Comparison of ENCODE assay signal across 8 cellular contexts in the genomic region with DNA sequence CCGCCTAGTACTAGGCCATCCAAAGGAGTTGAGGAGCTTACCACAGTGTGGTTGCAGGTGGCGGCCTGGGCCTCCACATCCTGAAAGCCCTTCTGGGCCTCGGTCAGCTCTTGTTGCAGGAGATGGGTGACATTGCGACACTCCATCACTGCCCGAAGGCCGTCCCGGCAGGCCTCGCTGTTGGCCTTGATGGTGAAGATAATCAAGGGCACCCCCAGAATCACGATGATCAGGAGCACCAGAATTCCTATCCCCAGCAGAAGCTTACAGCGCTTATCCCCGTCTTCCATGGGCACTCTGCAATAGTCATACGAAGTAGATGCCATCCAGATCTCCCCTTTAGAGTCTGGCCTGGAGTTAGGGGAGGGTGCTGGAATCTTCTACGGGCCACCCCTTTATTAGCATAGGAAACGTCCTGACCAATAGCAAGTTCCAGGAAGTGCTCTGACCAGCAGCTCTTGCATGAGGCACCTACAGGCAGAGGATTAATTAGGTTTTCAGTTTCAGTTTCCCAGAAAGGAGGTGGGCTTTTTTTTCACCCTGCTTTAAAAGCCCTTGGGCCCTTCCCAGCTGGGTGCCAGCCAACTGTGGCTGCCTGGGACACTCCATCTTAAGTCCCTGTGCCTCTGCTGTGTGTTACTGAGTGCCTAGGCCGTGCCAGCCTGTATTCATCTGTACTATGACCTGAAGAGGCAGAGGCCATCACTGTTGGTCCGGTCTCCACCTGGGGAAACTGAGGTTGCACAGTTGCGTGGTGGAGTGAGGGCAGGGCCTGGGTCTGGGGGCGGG. TPM values are rescaled to one million over a fixed set of nuclear protein-coding genes. Genes with fewer than 3 reads are reported as not detected.
DNase-seq lines count a peak whose midpoint lies in the region; ATAC-seq, FAIRE-seq and TF ChIP-seq lines count a peak whose summit lies in the region.

BST2 (minus strand) TSS at position 381 of the 789 bp plus-strand sequence; CDS start at position 326, 55 bp downstream.

- H3K4me3 ChIP-seq in endothelial cell of umbilical vein (replicated peaks in 1 of 3; ENCODE audit: insufficient read depth in 1 of 3, low read depth in 1 of 3, low read length in 3 of 3) (peak within 1 kb of the TSS in 2 of 3 experiments; percentile 20 to 44), mucosa of descending colon (no peak within 1 kb of the TSS), transverse colon (peak within 1 kb of the TSS; percentile 13 to 51 (median 22)), foreskin fibroblast (ENCODE audit: low read depth in 1 of 2, low read length in 2 of 2) (no peak within 1 kb of the TSS)

- DNase-seq in GM10266 (ENCODE audit: extremely low spot score) (peak; percentile 92), Kasumi-1 (lab: John Stamatoyannopoulos, UW) (peak; percentile 94), endothelial cell of umbilical vein (ENCODE audit: low read depth, low spot score) (peak; percentile 84), mucosa of descending colon (peak; percentile 53 to 71 (median 57)), transverse colon (peak; percentile 51), foreskin fibroblast (no peak)
- DNase-seq in activated CD4-positive, alpha-beta T cell treated with anti-CD3 and anti-CD28 coated beads, Interleukin-2, amount 10 ng/mL, durations not matched to agents 7 days and 5 days: peak; percentile 72

- H3K36me3 ChIP-seq in endothelial cell of umbilical vein (ENCODE audit: control insufficient read depth in 2 of 2, extremely low read depth in 1 of 2, insufficient read depth in 2 of 2, low read length in 2 of 2) (no peaks in the 10 kb centered on the region), mucosa of descending colon (ENCODE audit: low read depth) (no peaks in the 10 kb centered on the region), transverse colon (no peaks in the 10 kb centered on the region)

- TF ChIP-seq CTCF in GM10266 (IDR thresholded peaks at IDR 0.05; ENCODE audit: control insufficient read depth, insufficient read depth, low read depth, missing control alignments) (no peak), endothelial cell of umbilical vein (IDR thresholded peaks at IDR 0.05; ENCODE audit: extremely low read depth in 1 of 2, insufficient read depth in 1 of 2, low read depth in 1 of 2, low read length in 2 of 2) (no peak), mucosa of descending colon (IDR thresholded peaks at IDR 0.05) (no peak), transverse colon (IDR thresholded peaks at IDR 0.05) (no peak), foreskin fibroblast (IDR thresholded peaks at IDR 0.05; ENCODE audit: low read depth, low read length) (no peak)

- peak within 1 kb of the TSS; percentile 55 for H2AFZ ChIP-seq in endothelial cell of umbilical vein (ENCODE audit: low read depth, low read length)

- H3K9me1 ChIP-seq in endothelial cell of umbilical vein (replicated peaks; ENCODE audit: control insufficient read depth, extremely low read depth, insufficient read depth, low read length): no peaks in the 10 kb centered on the region

- POLR2A ChIA-PET in activated CD4-positive, alpha-beta T cell treated with anti-CD3 and anti-CD28 coated beads, Interleukin-2, amount 10 ng/mL, durations not matched to agents 7 days and 5 days (lab: Charles Lee): interaction anchor here (0.5 to 2.7 kb wide), 3 partner anchors 14 to 1942 kb away, joined by 3 to 14 read pairs (median 5); partner anchors contain the start of gene MVB12A
- POLR2A ChIA-PET in endothelial cell of umbilical vein (lab: Charles Lee): interaction anchor here (0.8 to 1.5 kb wide), 2 partner anchors 13 to 361 kb away, joined by 3 to 4 read pairs; no protein-coding TSS in a partner anchor

- no peaks in the 10 kb centered on the region for H3K9me3 ChIP-seq in endothelial cell of umbilical vein (replicated peaks; ENCODE audit: control insufficient read depth, insufficient read depth, low read length)
- no peaks in the 10 kb centered on the region for H3K9me3 ChIP-seq in mucosa of descending colon
- H3K9me3 ChIP-seq in transverse colon: no peaks in the 10 kb centered on the region

- FAIRE-seq in endothelial cell of umbilical vein (lab: Jason Lieb, UNC): peak; percentile 98

- peaks cover 8% of the 10 kb centered on the region for H3K79me2 ChIP-seq in endothelial cell of umbilical vein (ENCODE audit: control insufficient read depth, insufficient read depth, low read length)

- no peaks in the 10 kb centered on the region for H4K20me1 ChIP-seq in endothelial cell of umbilical vein (replicated peaks; ENCODE audit: control insufficient read depth, extremely low read depth, insufficient read depth, low read length)

- H3K4me1 Mint-ChIP-seq in activated CD4-positive, alpha-beta T cell treated with anti-CD3 and anti-CD28 coated beads, Interleukin-2, amount 10 ng/mL, durations not matched to agents 7 days and 5 days: peaks cover 42% of the 10 kb centered on the region

- no peak within 1 kb of the TSS for H3K9ac ChIP-seq in endothelial cell of umbilical vein (replicated peaks; ENCODE audit: extremely low read depth, insufficient read depth, low read length)

- peak; percentile 70 for TF ChIP-seq POLR2A in endothelial cell of umbilical vein (IDR thresholded peaks at IDR 0.05; ENCODE audit: low read depth, low read length)
- TF ChIP-seq POLR2A in transverse colon (IDR thresholded peaks at IDR 0.05): peak; percentile 23

- H3K27ac ChIP-seq in endothelial cell of umbilical vein (ENCODE audit: insufficient read depth, low read depth, low read length) (peak within 1 kb of the TSS; percentile 7), transverse colon (peak within 1 kb of the TSS; percentile 79 to 86 (median 86))

- CTCF ChIA-PET in activated CD4-positive, alpha-beta T cell treated with anti-CD3 and anti-CD28 coated beads, Interleukin-2, amount 10 ng/mL, durations not matched to agents 7 days and 5 days (lab: Charles Lee): interaction anchor here (0.7 to 1.4 kb wide), 7 partner anchors 9 to 454 kb away, joined by 3 to 4 read pairs (median 3); partner anchors contain the start of genes MRPL34, MVB12A and RPL18A
- CTCF ChIA-PET in endothelial cell of umbilical vein (lab: Charles Lee): interaction anchor here (0.5 to 1.8 kb wide), 9 partner anchors 9 to 454 kb away, joined by 3 to 7 read pairs (median 3); partner anchors contain the start of gene MVB12A

- intact Hi-C loops in endothelial cell of umbilical vein (cut with micrococcal nuclease): loop anchor here (10.0 kb wide), 1 partner anchor 149 kb away; the partner anchor contains the start of gene COLGALT1
- intact Hi-C loops in mucosa of descending colon (cut with DNase I, micrococcal nuclease): no loop called here
- intact Hi-C loops in transverse colon (cut with DNase I; ENCODE audit: low total_unique reads): no loop called here

- H3K4me1 ChIP-seq in endothelial cell of umbilical vein (ENCODE audit: control insufficient read depth, extremely low read depth, insufficient read depth, low read length): peaks cover 22% of the 10 kb centered on the region
- no peaks in the 10 kb centered on the region for H3K4me1 ChIP-seq in mucosa of descending colon (ENCODE audit: low read depth)
- peaks cover 8 to 37% (median 10%) of the 10 kb centered on the region in 4 donors for H3K4me1 ChIP-seq in transverse colon

- H3K4me3 Mint-ChIP-seq in activated CD4-positive, alpha-beta T cell treated with anti-CD3 and anti-CD28 coated beads, Interleukin-2, amount 10 ng/mL, durations not matched to agents 7 days and 5 days: peak within 1 kb of the TSS; percentile 96

- TF ChIP-seq EP300 in transverse colon (IDR thresholded peaks at IDR 0.05; ENCODE audit: low read depth): no peak

- H3K36me3 Mint-ChIP-seq in activated CD4-positive, alpha-beta T cell treated with anti-CD3 and anti-CD28 coated beads, Interleukin-2, amount 10 ng/mL, durations not matched to agents 7 days and 5 days (ENCODE audit: low read depth): peaks cover 37% of the 10 kb centered on the region

- BruUV-seq in endothelial cell of umbilical vein (replicated peaks; lab: Mats Ljungman, UMichigan): no TSS peak

- in situ Hi-C loops in transverse colon (cut with MboI; ENCODE audit: low pct_ligation_motif_present in 1 of 4, low pct_unique_long_range_greater_than_20kb in 1 of 4, low sequenced_read_pairs in 3 of 4): no loop called here

- WGBS in transverse colon (ENCODE audit: low coverage in 1 of 2), 2 donors: 51% methylated on average over 18 of the region's 18 CpGs; no CpG with 5 or more reads in 1 of the 2 donors

- H3K27ac Mint-ChIP-seq in activated CD4-positive, alpha-beta T cell treated with anti-CD3 and anti-CD28 coated beads, Interleukin-2, amount 10 ng/mL, durations not matched to agents 7 days and 5 days: peak within 1 kb of the TSS; percentile 95

- ATAC-seq in GM21825 (IDR thresholded peaks at IDR 0.05; ENCODE audit: unreplicated experiment) (peak; percentile 56), mucosa of descending colon (peak; percentile 89)

- no peaks in the 10 kb centered on the region for H3K27me3 ChIP-seq in endothelial cell of umbilical vein (ENCODE audit: control insufficient read depth in 2 of 2, insufficient read depth in 2 of 2, low read length in 2 of 2)
- H3K27me3 ChIP-seq in transverse colon: no peaks in the 10 kb centered on the region

- H3K27me3 Mint-ChIP-seq in activated CD4-positive, alpha-beta T cell treated with anti-CD3 and anti-CD28 coated beads, Interleukin-2, amount 10 ng/mL, durations not matched to agents 7 days and 5 days: no peaks in the 10 kb centered on the region

- peak within 1 kb of the TSS; percentile 67 for H3K4me2 ChIP-seq in endothelial cell of umbilical vein (ENCODE audit: insufficient read depth, low read length)

- H3K9me3 Mint-ChIP-seq in activated CD4-positive, alpha-beta T cell treated with anti-CD3 and anti-CD28 coated beads, Interleukin-2, amount 10 ng/mL, durations not matched to agents 7 days and 5 days: no peaks in the 10 kb centered on the region

- dilution Hi-C loops in endothelial cell of umbilical vein (cut with MboI; ENCODE audit: extremely low pct_ligation_motif_present, low sequenced_read_pairs): no loop called here

RNA-seq across cellular contexts. Expression of gene BST2, which starts in this region (rescaled TPM):
- 100 to 1,000 TPM; 192 to 198 TPM for total RNA-seq in activated CD4-positive, alpha-beta T cell treated with anti-CD3 and anti-CD28 coated beads, Interleukin-2, amount 10 ng/mL, durations not matched to agents 7 days and 5 days
- total RNA-seq in endothelial cell of umbilical vein (20.7 and 21.2 TPM in 2 replicates), mucosa of descending colon (10 to 100 TPM in 2 of 3 donors, 1 to 10 TPM in 1; 9.7 to 72.6 (median 28.2) TPM), transverse colon (10 to 100 TPM in 3 of 4 donors, 1 to 10 TPM in 1; 5.6 to 39.2 (median 19.9) TPM)
- 145 and 146 TPM in 2 replicates for polyA plus RNA-seq in endothelial cell of umbilical vein
- 143 and 161 TPM in 2 replicates for polyA plus RNA-seq in endothelial cell of umbilical vein (2011; cell fraction: cytosol; rRNA removed)
- polyA plus RNA-seq in endothelial cell of umbilical vein (2011; cell fraction: nucleus; rRNA removed): 45.3 and 52.9 TPM in 2 replicates
- 84.7 and 155 TPM in 2 replicates for polyA plus RNA-seq in endothelial cell of umbilical vein (2012)
- polyA minus RNA-seq in endothelial cell of umbilical vein: 39.7 and 41.2 TPM in 2 replicates
- 168 TPM for polyA minus RNA-seq in endothelial cell of umbilical vein (2011; cell fraction: cytosol; rRNA and poly(A)+ RNA removed)
- 5.7 and 13.0 TPM in 2 replicates for polyA minus RNA-seq in endothelial cell of umbilical vein (2011; cell fraction: nucleus; rRNA and poly(A)+ RNA removed)

Comparison
In these comparisons a context has a peak if more than half of its experiments do, and no peak if none do; other contexts are left out.
1. DNase-seq: peak in GM10266 (single experiment), Kasumi-1 (2 of 2), activated CD4-positive, alpha-beta T cell treated with anti-CD3 and anti-CD28 coated beads, Interleukin-2, amount 10 ng/mL, durations not matched to agents 7 days and 5 days (single experiment), endothelial cell of umbilical vein (single experiment), mucosa of descending colon (3 of 3) and transverse colon (single experiment); none in foreskin fibroblast (0 of 2).
2. H3K4me3 ChIP-seq: peak in endothelial cell of umbilical vein (2 of 3) and transverse colon (4 of 4); none in mucosa of descending colon (single experiment) and foreskin fibroblast (0 of 2).